ENCODE assay signal across 1 cellular context in the genomic region with DNA sequence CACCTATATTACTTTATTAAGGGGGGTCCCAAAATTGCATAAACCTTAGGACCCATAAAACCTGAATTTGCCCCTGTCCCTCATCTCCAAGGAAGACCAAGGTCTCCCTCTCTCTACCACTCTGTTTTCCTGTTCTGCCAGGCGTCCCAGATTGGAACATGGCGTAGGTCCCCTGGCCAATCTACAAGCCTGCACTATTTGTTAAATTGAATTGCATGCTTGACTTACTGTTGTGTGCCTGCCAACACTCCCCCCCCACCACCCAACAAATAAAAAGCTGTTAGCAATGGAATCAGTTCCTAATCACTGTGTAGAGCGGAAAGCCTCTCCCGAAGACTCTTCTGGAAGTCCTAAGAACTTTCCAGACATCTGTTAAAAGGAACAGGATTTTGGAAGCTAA.
TF ChIP-seq lines count a peak whose summit lies in the region.

No MANE protein-coding gene starts in this region.

TF ChIP-seq in HepG2, 621 proteins besides CTCF, POLR2A, EP300 and RAD21 (continued from another document):
- TF ChIP-seq, protein P1, sequence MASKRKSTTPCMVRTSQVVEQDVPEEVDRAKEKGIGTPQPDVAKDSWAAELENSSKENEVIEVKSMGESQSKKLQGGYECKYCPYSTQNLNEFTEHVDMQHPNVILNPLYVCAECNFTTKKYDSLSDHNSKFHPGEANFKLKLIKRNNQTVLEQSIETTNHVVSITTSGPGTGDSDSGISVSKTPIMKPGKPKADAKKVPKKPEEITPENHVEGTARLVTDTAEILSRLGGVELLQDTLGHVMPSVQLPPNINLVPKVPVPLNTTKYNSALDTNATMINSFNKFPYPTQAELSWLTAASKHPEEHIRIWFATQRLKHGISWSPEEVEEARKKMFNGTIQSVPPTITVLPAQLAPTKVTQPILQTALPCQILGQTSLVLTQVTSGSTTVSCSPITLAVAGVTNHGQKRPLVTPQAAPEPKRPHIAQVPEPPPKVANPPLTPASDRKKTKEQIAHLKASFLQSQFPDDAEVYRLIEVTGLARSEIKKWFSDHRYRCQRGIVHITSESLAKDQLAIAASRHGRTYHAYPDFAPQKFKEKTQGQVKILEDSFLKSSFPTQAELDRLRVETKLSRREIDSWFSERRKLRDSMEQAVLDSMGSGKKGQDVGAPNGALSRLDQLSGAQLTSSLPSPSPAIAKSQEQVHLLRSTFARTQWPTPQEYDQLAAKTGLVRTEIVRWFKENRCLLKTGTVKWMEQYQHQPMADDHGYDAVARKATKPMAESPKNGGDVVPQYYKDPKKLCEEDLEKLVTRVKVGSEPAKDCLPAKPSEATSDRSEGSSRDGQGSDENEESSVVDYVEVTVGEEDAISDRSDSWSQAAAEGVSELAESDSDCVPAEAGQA (IDR thresholded peaks at IDR 0.05; ENCODE audit: low read depth): no peak
- TF ChIP-seq, protein P1 (CRISPR knock-in tag; IDR thresholded peaks at IDR 0.05; ENCODE audit: borderline replicate concordance): no peak
